Comparison of ENCODE assay signal across 8 cellular contexts in the genomic region with DNA sequence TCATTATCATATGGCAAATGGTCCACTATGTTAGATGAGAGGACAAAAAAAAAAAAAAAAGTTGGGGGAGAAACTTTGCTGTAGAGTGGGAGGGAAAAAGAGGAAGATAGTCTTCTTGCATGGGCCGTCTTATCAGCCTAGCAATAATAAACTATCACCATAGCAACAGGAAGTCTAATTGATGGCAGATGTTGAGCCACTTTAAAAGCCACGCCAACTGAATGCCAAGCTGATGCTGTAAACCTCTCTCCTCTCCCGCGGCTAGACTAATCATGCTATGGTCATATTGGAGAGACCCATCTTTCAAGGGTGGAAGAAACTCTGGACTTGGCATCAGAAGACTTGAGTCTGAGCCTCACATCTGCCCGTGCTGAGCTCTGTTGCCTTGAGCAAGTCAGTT.
DNase-seq lines count a peak whose midpoint lies in the region; ATAC-seq and TF ChIP-seq lines count a peak whose summit lies in the region.

No MANE protein-coding gene starts in this region.

- TF ChIP-seq CTCF in fibroblast of lung (conservative IDR thresholded peaks at IDR 0.05 in 1 of 2, IDR thresholded peaks at IDR 0.05 in 1 of 2; ENCODE audit: low read depth in 1 of 2, low read length in 2 of 2), result no peak

- no peaks in the 10 kb centered on the region for H3K4me1 ChIP-seq in fibroblast of lung (ENCODE audit: control insufficient read depth, extremely low read depth, insufficient read depth, low read length)

- no peaks in the 10 kb centered on the region for H3K9me3 ChIP-seq in fibroblast of lung (ENCODE audit: control insufficient read depth, insufficient read depth, low read depth, low read length)

- H2AFZ ChIP-seq in fibroblast of lung (ENCODE audit: low read length), result no peak overlapping the region

- no peak for ATAC-seq in GM18909 (IDR thresholded peaks at IDR 0.05; ENCODE audit: poor library complexity, unreplicated experiment)
- no peak for ATAC-seq in HG03432 (IDR thresholded peaks at IDR 0.05; ENCODE audit: unreplicated experiment)
- no peak for ATAC-seq in HG02884 (IDR thresholded peaks at IDR 0.05; ENCODE audit: unreplicated experiment)

- DNase-seq in DMS53 (lab: John Stamatoyannopoulos, UW) (peak; percentile 67), DMS53 treated with DMSO at 0.1 percent for 48 hours (lab: John Stamatoyannopoulos, UW; ENCODE audit: unreplicated experiment) (no peak), NCI-H748 (lab: John Stamatoyannopoulos, UW; ENCODE audit: unreplicated experiment) (peak; percentile 93), fibroblast of lung (ENCODE audit: low read depth in 2 of 2) (peak; percentile 91 to 95), stromal cell of bone marrow (ENCODE audit: low read depth) (peak; percentile 86)

- H3K4me3 ChIP-seq in fibroblast of lung (replicated peaks in 1 of 4; ENCODE audit: control extremely low read depth in 1 of 4, insufficient read depth in 1 of 4, low read depth in 3 of 4, low read length in 4 of 4), result no peak overlapping the region

- H3K9ac ChIP-seq in fibroblast of lung (ENCODE audit: insufficient read depth, low read length), result no peak overlapping the region

- H3K36me3 ChIP-seq in fibroblast of lung (ENCODE audit: control insufficient read depth, insufficient read depth, low read length), result no peaks in the 10 kb centered on the region

- H3K4me2 ChIP-seq in fibroblast of lung (ENCODE audit: extremely low read depth, insufficient read depth, low read length), result no peak overlapping the region

- H3K79me2 ChIP-seq in fibroblast of lung (ENCODE audit: control insufficient read depth, insufficient read depth, low read length), result no peaks in the 10 kb centered on the region

- H4K20me1 ChIP-seq in fibroblast of lung (ENCODE audit: control insufficient read depth, extremely low read depth, insufficient read depth, low read length), result no peaks in the 10 kb centered on the region

- no peak overlapping the region for H3K27ac ChIP-seq in fibroblast of lung (ENCODE audit: insufficient read depth, low read length)

- H3K27me3 ChIP-seq in fibroblast of lung (ENCODE audit: control insufficient read depth, insufficient read depth, low read length), result no peaks in the 10 kb centered on the region
